ENCODE assay signal across 24 cellular contexts in genomic region chr17:50444841-50445715, GRCh38. TPM values are rescaled to one million over a fixed set of nuclear protein-coding genes. Genes with fewer than 3 reads are reported as not detected.
DNase-seq lines count a peak whose midpoint lies in the region; ATAC-seq and TF ChIP-seq lines count a peak whose summit lies in the region.
"Had no signal": no experiment of that assay in that cellular context is flagged by ENCODE, and none has a peak within 500 bp of the region (broad histone marks: within the 10 kb centered on the region; RNA-seq: fewer than 3 reads in every experiment).

No MANE protein-coding gene starts in this region.

- H3K4me3 Mint-ChIP-seq in WTC11: no peak overlapping the region
- no peak overlapping the region for H3K4me3 Mint-ChIP-seq in nephron progenitor cell
- H3K4me3 Mint-ChIP-seq in type B pancreatic cell: no peak overlapping the region
- H3K4me3 Mint-ChIP-seq in activated CD8-positive, alpha-beta T cell treated with anti-CD3 and anti-CD28 coated beads, Interleukin-2, amount 10 ng/mL, durations not matched to agents 7 days and 5 days: no peak overlapping the region
- H3K4me3 Mint-ChIP-seq: CD4-positive, alpha-beta memory T cell had no signal

- H3K9me3 Mint-ChIP-seq in WTC11 (no peaks in the 10 kb centered on the region), nephron progenitor cell (no peaks in the 10 kb centered on the region), type B pancreatic cell (peaks cover 4% of the 10 kb centered on the region)
- H3K9me3 Mint-ChIP-seq in activated CD8-positive, alpha-beta T cell treated with anti-CD3 and anti-CD28 coated beads, Interleukin-2, amount 10 ng/mL, durations not matched to agents 7 days and 5 days (ENCODE audit: insufficient read depth): no peaks in the 10 kb centered on the region
- H3K9me3 Mint-ChIP-seq: CD4-positive, alpha-beta memory T cell had no signal

- ATAC-seq in WTC11: no peak
- ATAC-seq in activated CD8-positive, alpha-beta T cell treated with anti-CD3 and anti-CD28 coated beads, Interleukin-2, amount 10 ng/mL, durations not matched to agents 7 days and 5 days: no peak

- H3K4me3 ChIP-seq in testis: no peak overlapping the region

- H3K27ac ChIP-seq in testis: no peak overlapping the region
- H3K27ac ChIP-seq: HL-60 had no signal

- no peaks in the 10 kb centered on the region for H3K36me3 ChIP-seq in testis (ENCODE audit: low read depth, missing control alignments)

- H3K27me3 Mint-ChIP-seq in WTC11 (ENCODE audit: low read depth) (no peaks in the 10 kb centered on the region), nephron progenitor cell (ENCODE audit: low read depth, poor library complexity) (peaks cover 6% of the 10 kb centered on the region), type B pancreatic cell (no peaks in the 10 kb centered on the region)
- no peaks in the 10 kb centered on the region for H3K27me3 Mint-ChIP-seq in activated CD8-positive, alpha-beta T cell treated with anti-CD3 and anti-CD28 coated beads, Interleukin-2, amount 10 ng/mL, durations not matched to agents 7 days and 5 days (ENCODE audit: low read depth)
- H3K27me3 Mint-ChIP-seq: CD4-positive, alpha-beta memory T cell had no signal

- H3K4me1 ChIP-seq in testis: peaks cover 12% of the 10 kb centered on the region

- 70% methylated on average over 6 of the region's 6 CpGs for WGBS in testis, 2 donors

- CTCF ChIA-PET in HEK293T (lab: Yijun Ruan, JAX) (no interaction called here), WTC11 (lab: Charles Lee) (interaction anchor here (0.9 to 3.4 kb wide), 2 partner anchors 47 to 48 kb away, joined by 6 to 24 read pairs; partner anchors contain the start of gene LRRC59)
- CTCF ChIA-PET in activated CD8-positive, alpha-beta T cell treated with anti-CD3 and anti-CD28 coated beads, Interleukin-2, amount 10 ng/mL, durations not matched to agents 7 days and 5 days (lab: Charles Lee): interaction anchor here (1.1 to 1.7 kb wide), 2 partner anchors 19 to 48 kb away, joined by 3 to 6 read pairs; partner anchors contain the start of genes ACSF2 and LRRC59

- no peak for TF ChIP-seq CTCF in WTC11 (IDR thresholded peaks at IDR 0.05)
- TF ChIP-seq CTCF in nephron progenitor cell (IDR thresholded peaks at IDR 0.05): no peak
- no peak for TF ChIP-seq CTCF in type B pancreatic cell (conservative IDR thresholded peaks at IDR 0.05)
- no peak for TF ChIP-seq CTCF in testis (IDR thresholded peaks at IDR 0.05)

- POLR2A ChIA-PET in HEK293T (lab: Yijun Ruan, JAX): interaction anchor here (0.8 kb wide), 1 partner anchor 18 kb away, joined by 4 read pairs; no protein-coding TSS in a partner anchor
- POLR2A ChIA-PET in WTC11 (lab: Charles Lee): no interaction called here
- POLR2A ChIA-PET in activated CD8-positive, alpha-beta T cell treated with anti-CD3 and anti-CD28 coated beads, Interleukin-2, amount 10 ng/mL, durations not matched to agents 7 days and 5 days (lab: Charles Lee): no interaction called here

- no peaks in the 10 kb centered on the region for H3K27me3 ChIP-seq in testis

- DNase-seq in HEK293T (ENCODE audit: extremely low spot score) (no peak), WTC11 (ENCODE audit: low spot score) (no peak), nephron progenitor cell (no peak), type B pancreatic cell (ENCODE audit: extremely low spot score, unreplicated experiment) (no peak), testis (no peak), NCI-H1930 (lab: John Stamatoyannopoulos, UW) (no peak)
- no peak for DNase-seq in activated CD8-positive, alpha-beta T cell treated with anti-CD3 and anti-CD28 coated beads, Interleukin-2, amount 10 ng/mL, durations not matched to agents 7 days and 5 days
- DNase-seq: C1 segment of cervical spinal cord; CD4-positive, alpha-beta memory T cell; DMS79 treated with DMSO at 0.1 percent for 48 hours; GF-D8; HCEC 1CT; Karpas-422; NCI-H1092; NCI-H1417 treated with DMSO at 0.1 percent for 48 hours; NCI-H187; NCI-H446; NCI-H524 treated with DMSO at 0.1 percent for 48 hours; NCI-H774; Right ventricle myocardium superior had no signal

- no peak for TF ChIP-seq POLR2A in testis (IDR thresholded peaks at IDR 0.05)

- intact Hi-C loops in testis (cut with DNase I; ENCODE audit: low total_unique reads): no loop called here

- no peaks in the 10 kb centered on the region for H3K36me3 Mint-ChIP-seq in WTC11
- no peaks in the 10 kb centered on the region for H3K36me3 Mint-ChIP-seq in nephron progenitor cell (ENCODE audit: low read depth)
- peaks cover 8% of the 10 kb centered on the region for H3K36me3 Mint-ChIP-seq in type B pancreatic cell
- H3K36me3 Mint-ChIP-seq in activated CD8-positive, alpha-beta T cell treated with anti-CD3 and anti-CD28 coated beads, Interleukin-2, amount 10 ng/mL, durations not matched to agents 7 days and 5 days (ENCODE audit: low read depth): no peaks in the 10 kb centered on the region

- H3K4me1 Mint-ChIP-seq in WTC11: peaks cover 15% of the 10 kb centered on the region
- peaks cover 20% of the 10 kb centered on the region for H3K4me1 Mint-ChIP-seq in nephron progenitor cell
- peaks cover 42% of the 10 kb centered on the region for H3K4me1 Mint-ChIP-seq in type B pancreatic cell (ENCODE audit: unreplicated experiment)
- no peaks in the 10 kb centered on the region for H3K4me1 Mint-ChIP-seq in activated CD8-positive, alpha-beta T cell treated with anti-CD3 and anti-CD28 coated beads, Interleukin-2, amount 10 ng/mL, durations not matched to agents 7 days and 5 days (ENCODE audit: low read depth)

- H3K27ac Mint-ChIP-seq in WTC11: 0 out of 2 replicates have a peak overlapping the region, but pooled peaks have one; percentile 11
- H3K27ac Mint-ChIP-seq in nephron progenitor cell: peak overlapping the region; percentile 69
- peak overlapping the region; percentile 19 for H3K27ac Mint-ChIP-seq in type B pancreatic cell
- H3K27ac Mint-ChIP-seq in activated CD8-positive, alpha-beta T cell treated with anti-CD3 and anti-CD28 coated beads, Interleukin-2, amount 10 ng/mL, durations not matched to agents 7 days and 5 days: no peak overlapping the region

- H3K9me3 ChIP-seq in testis: no peaks in the 10 kb centered on the region

TF ChIP-seq in HEK293T, 16 proteins besides CTCF, POLR2A, EP300 and RAD21:
- no peak for TF ChIP-seq FOXA1 (IDR thresholded peaks at IDR 0.05)
- peak; percentile 60; the same call in 1 of the 2 replicates for TF ChIP-seq PKNOX1 (IDR thresholded peaks at IDR 0.05)

TF ChIP-seq in WTC11, 78 proteins besides CTCF, POLR2A, EP300 and RAD21 (continues in another document):
- TF ChIP-seq ZBTB21 (CRISPR knock-in tag; IDR thresholded peaks at IDR 0.05; ENCODE audit: borderline replicate concordance) (no peak), CREM (CRISPR knock-in tag; IDR thresholded peaks at IDR 0.05) (no peak), SMAD3 (CRISPR knock-in tag; IDR thresholded peaks at IDR 0.05; ENCODE audit: borderline replicate concordance) (no peak), AR (CRISPR knock-in tag; IDR thresholded peaks at IDR 0.05) (no peak), NR3C1 (CRISPR knock-in tag; conservative IDR thresholded peaks at IDR 0.05; ENCODE audit: low read depth) (no peak), GRHL2 (CRISPR knock-in tag; IDR thresholded peaks at IDR 0.05; ENCODE audit: insufficient replicate concordance, severe bottlenecking) (no peak)

RNA-seq across cellular contexts. Expression of gene ACSF2, which starts 19.1 kb away (rescaled TPM):
- total RNA-seq in WTC11 (2021) (19.1 to 19.9 TPM (median 19.7 TPM) in 3 replicates), type B pancreatic cell (ENCODE audit: low replicate concordance) (57.3 and 75.0 TPM in 2 replicates), testis (10 to 100 TPM; 39.4 to 60.1 TPM)
- 37.7 TPM for polyA plus RNA-seq in testis (ENCODE audit: insufficient read depth, low read depth, low replicate concordance)
- total RNA-seq in activated CD8-positive, alpha-beta T cell treated with anti-CD3 and anti-CD28 coated beads, Interleukin-2, amount 10 ng/mL, durations not matched to agents 7 days and 5 days: 10 to 100 TPM; 33.1 to 33.4 TPM

RNA-seq across cellular contexts. Expression of gene CHAD, which starts 23.6 kb away (rescaled TPM):
- total RNA-seq in WTC11 (2021): 0.09 TPM in 2 of 3 replicates, not detected in the other
- not detected in 2 replicates for total RNA-seq in type B pancreatic cell (ENCODE audit: low replicate concordance)
- under 1 TPM; 0.79 to 0.81 TPM for total RNA-seq in testis
- 2.9 TPM for polyA plus RNA-seq in testis (ENCODE audit: insufficient read depth, low read depth, low replicate concordance)
- not detected for total RNA-seq in activated CD8-positive, alpha-beta T cell treated with anti-CD3 and anti-CD28 coated beads, Interleukin-2, amount 10 ng/mL, durations not matched to agents 7 days and 5 days
- total RNA-seq: A673; CD4-positive, alpha-beta memory T cell; H1; SK-MEL-5 had no signal

RNA-seq across cellular contexts. Expression of gene RSAD1, which starts 33.6 kb away (rescaled TPM):
- total RNA-seq in WTC11 (2021) (35.1 to 41.5 TPM (median 40.5 TPM) in 3 replicates), type B pancreatic cell (ENCODE audit: low replicate concordance) (26.6 and 40.7 TPM in 2 replicates), testis (10 to 100 TPM; 35.7 to 38.0 TPM)
- polyA plus RNA-seq in testis (ENCODE audit: insufficient read depth, low read depth, low replicate concordance): 25.3 TPM
- 10 to 100 TPM; 26.6 to 28.4 TPM for total RNA-seq in activated CD8-positive, alpha-beta T cell treated with anti-CD3 and anti-CD28 coated beads, Interleukin-2, amount 10 ng/mL, durations not matched to agents 7 days and 5 days

RNA-seq across cellular contexts. Expression of gene LRRC59, which starts 47.8 kb away (rescaled TPM):
- total RNA-seq in WTC11 (2021): 89.3 to 108 TPM (median 90.4 TPM) in 3 replicates
- total RNA-seq in type B pancreatic cell (ENCODE audit: low replicate concordance): 75.3 and 104 TPM in 2 replicates
- total RNA-seq in testis: 10 to 100 TPM; 56.0 to 62.2 TPM
- 74.4 TPM for polyA plus RNA-seq in testis (ENCODE audit: insufficient read depth, low read depth, low replicate concordance)
- 10 to 100 TPM; 77.7 to 77.9 TPM for total RNA-seq in activated CD8-positive, alpha-beta T cell treated with anti-CD3 and anti-CD28 coated beads, Interleukin-2, amount 10 ng/mL, durations not matched to agents 7 days and 5 days
